ENCODE assay signal across 23 cellular contexts in the genomic region with DNA sequence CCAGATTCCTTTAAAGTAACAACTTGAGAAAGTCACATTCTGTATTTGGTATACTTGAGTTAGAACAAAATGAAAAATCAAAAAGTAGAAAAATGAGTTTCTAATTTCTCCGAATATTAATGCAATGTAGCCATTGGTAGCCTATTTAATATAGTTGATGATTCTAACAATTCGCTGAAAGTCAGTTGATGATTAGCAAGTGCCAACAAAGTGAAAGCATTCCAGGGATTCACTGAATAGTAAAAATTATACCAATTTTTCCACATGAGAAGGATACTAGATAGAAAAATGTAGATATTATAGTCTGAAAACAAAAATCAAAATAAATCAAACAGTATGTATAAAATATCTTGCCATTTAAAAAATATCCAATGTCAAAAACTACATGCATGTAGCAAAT.
DNase-seq lines count a peak whose midpoint lies in the region; ATAC-seq, FAIRE-seq and TF ChIP-seq lines count a peak whose summit lies in the region.
"Had no signal": no experiment of that assay in that cellular context is flagged by ENCODE, and none has a peak within 500 bp of the region (broad histone marks: within the 10 kb centered on the region; RNA-seq: fewer than 3 reads in every experiment).

No MANE protein-coding gene starts in this region.

- CTCF ChIA-PET in Calu3 (lab: Charles Lee), result interaction anchor here (0.6 kb wide), 1 partner anchor 102 kb away, joined by 3 read pairs; no protein-coding TSS in a partner anchor

- WGBS in neuronal stem cell (ENCODE audit: extremely low coverage in 2 of 2, insufficient read length in 2 of 2, insufficient replicate concordance in 1 of 2), 2 donors, result no CpG with 5 or more reads among the region's 2 CpGs

- H3K27me3 ChIP-seq in astrocyte (ENCODE audit: insufficient read depth, low read length) (no peaks in the 10 kb centered on the region), neuronal stem cell (ENCODE audit: control insufficient read depth in 3 of 3, insufficient read depth in 3 of 3, low read depth in 1 of 3, low read length in 3 of 3) (no peaks in the 10 kb centered on the region), Karpas-422 (ENCODE audit: low read length) (no peaks in the 10 kb centered on the region)
- H3K27me3 ChIP-seq: BLaER1 had no signal

- no peaks in the 10 kb centered on the region for H3K79me2 ChIP-seq in astrocyte (ENCODE audit: insufficient read depth, low read length)
- H3K79me2 ChIP-seq in Karpas-422 (ENCODE audit: low read length), result no peaks in the 10 kb centered on the region

- H4K91ac ChIP-seq in neuronal stem cell (ENCODE audit: low read depth, low read length, poor library complexity), result no peak overlapping the region

- no peaks in the 10 kb centered on the region for H3K9me3 ChIP-seq in astrocyte (ENCODE audit: insufficient read depth, low read depth, low read length)
- H3K9me3 ChIP-seq in neuronal stem cell (replicated peaks in 1 of 2; ENCODE audit: control insufficient read depth in 2 of 2, insufficient read depth in 1 of 2, low read depth in 1 of 2, low read length in 2 of 2), result peaks cover 2 to 31% of the 10 kb centered on the region in 2 donors
- peaks cover 12% of the 10 kb centered on the region; the same call in 1 of the 2 replicates for H3K9me3 ChIP-seq in Karpas-422 (ENCODE audit: low read length)

- H3K4me1 Mint-ChIP-seq in Calu3 (ENCODE audit: low read depth, unreplicated experiment) (peaks cover 20% of the 10 kb centered on the region), astrocyte (ENCODE audit: low read depth, unreplicated experiment) (peaks cover 8% of the 10 kb centered on the region)
- no peaks in the 10 kb centered on the region for H3K4me1 Mint-ChIP-seq in activated T-helper 1 cell treated with anti-CD3 and anti-CD28 coated beads, Interleukin-12 subunit alpha, Interleukin-12 subunit beta, Interleukin-2, Interleukin-4 antibody, amounts not matched to agents 30 ng/mL and 10 ng/mL and 1 ng/mL, durations not matched to agents 14 hours and 24 hours and 36 hours (ENCODE audit: low read depth)
- H3K4me1 Mint-ChIP-seq: CD4-positive, alpha-beta memory T cell; IgD-negative memory B cell had no signal

- no peak overlapping the region for H3K14ac ChIP-seq in neuronal stem cell (ENCODE audit: low read length)

- H4K20me1 ChIP-seq in astrocyte (ENCODE audit: insufficient read depth, low read length) (no peaks in the 10 kb centered on the region), Karpas-422 (ENCODE audit: insufficient read depth, low read depth, low read length) (no peaks in the 10 kb centered on the region)
- H4K20me1 ChIP-seq: BLaER1 had no signal

- H3K4me2 ChIP-seq in astrocyte (ENCODE audit: low read length) (peak overlapping the region; percentile 42), neuronal stem cell (ENCODE audit: insufficient read depth, low read length, poor library complexity, severe bottlenecking) (no peak overlapping the region), Karpas-422 (ENCODE audit: low read depth, low read length, poor library complexity, severe bottlenecking) (no peak overlapping the region)
- H3K4me2 ChIP-seq: BLaER1 had no signal

- no peak overlapping the region for H3K18ac ChIP-seq in neuronal stem cell (ENCODE audit: low read length)

- no peak overlapping the region for H2AK5ac ChIP-seq in neuronal stem cell (ENCODE audit: low read depth, low read length)

- H3K4me3 Mint-ChIP-seq in Calu3 (ENCODE audit: low read depth, unreplicated experiment) (no peak overlapping the region), astrocyte (ENCODE audit: unreplicated experiment) (no peak overlapping the region)
- H3K4me3 Mint-ChIP-seq in activated T-helper 1 cell treated with anti-CD3 and anti-CD28 coated beads, Interleukin-12 subunit alpha, Interleukin-12 subunit beta, Interleukin-2, Interleukin-4 antibody, amounts not matched to agents 30 ng/mL and 10 ng/mL and 1 ng/mL, durations not matched to agents 14 hours and 24 hours and 36 hours, result no peak overlapping the region
- H3K4me3 Mint-ChIP-seq: CD4-positive, alpha-beta memory T cell; IgD-negative memory B cell had no signal

- H2AFZ ChIP-seq in astrocyte (ENCODE audit: low read depth, low read length) (no peak overlapping the region), neuronal stem cell (ENCODE audit: low read length) (peak overlapping the region; percentile 49), Karpas-422 (ENCODE audit: low read length) (no peak overlapping the region)

- no peak overlapping the region for H2BK12ac ChIP-seq in neuronal stem cell (ENCODE audit: low read length)

- H3K27me3 Mint-ChIP-seq in Calu3 (ENCODE audit: unreplicated experiment), result no peaks in the 10 kb centered on the region
- H3K27me3 Mint-ChIP-seq in astrocyte (ENCODE audit: low read depth, unreplicated experiment), result no peaks in the 10 kb centered on the region
- H3K27me3 Mint-ChIP-seq in activated T-helper 1 cell treated with anti-CD3 and anti-CD28 coated beads, Interleukin-12 subunit alpha, Interleukin-12 subunit beta, Interleukin-2, Interleukin-4 antibody, amounts not matched to agents 30 ng/mL and 10 ng/mL and 1 ng/mL, durations not matched to agents 14 hours and 24 hours and 36 hours (ENCODE audit: insufficient read depth), result peaks cover 2% of the 10 kb centered on the region
- H3K27me3 Mint-ChIP-seq: IgD-negative memory B cell had no signal

- H3K36me3 ChIP-seq in astrocyte (ENCODE audit: insufficient read depth, low read length) (no peaks in the 10 kb centered on the region), neuronal stem cell (replicated peaks in 1 of 2; ENCODE audit: control insufficient read depth in 2 of 2, insufficient read depth in 2 of 2, low read length in 2 of 2) (no peaks in the 10 kb centered on the region), Karpas-422 (ENCODE audit: insufficient read depth, low read length) (no peaks in the 10 kb centered on the region)
- H3K36me3 ChIP-seq: BLaER1 had no signal

- no TSS peak for BruUV-seq in Calu3 (replicated peaks; lab: Mats Ljungman, UMichigan)

- H2BK15ac ChIP-seq in neuronal stem cell (ENCODE audit: low read length), result no peak overlapping the region

- H3K27ac ChIP-seq in astrocyte (ENCODE audit: low read depth, low read length) (no peak overlapping the region), neuronal stem cell (replicated peaks; ENCODE audit: low read length) (no peak overlapping the region), Karpas-422 (ENCODE audit: low read length) (no peak overlapping the region)
- H3K27ac ChIP-seq: BLaER1 had no signal

- no peaks in the 10 kb centered on the region for H3K36me3 Mint-ChIP-seq in Calu3 (ENCODE audit: insufficient read depth, unreplicated experiment)
- no peaks in the 10 kb centered on the region for H3K36me3 Mint-ChIP-seq in astrocyte (ENCODE audit: low read depth, unreplicated experiment)
- no peaks in the 10 kb centered on the region for H3K36me3 Mint-ChIP-seq in activated T-helper 1 cell treated with anti-CD3 and anti-CD28 coated beads, Interleukin-12 subunit alpha, Interleukin-12 subunit beta, Interleukin-2, Interleukin-4 antibody, amounts not matched to agents 30 ng/mL and 10 ng/mL and 1 ng/mL, durations not matched to agents 14 hours and 24 hours and 36 hours (ENCODE audit: low read depth)
- H3K36me3 Mint-ChIP-seq: CD4-positive, alpha-beta memory T cell; IgD-negative memory B cell had no signal

- H3K4me1 ChIP-seq in astrocyte (ENCODE audit: insufficient read depth, low read length) (no peaks in the 10 kb centered on the region), neuronal stem cell (ENCODE audit: control insufficient read depth in 2 of 2, insufficient read depth in 1 of 2, low read depth in 1 of 2, low read length in 2 of 2) (peaks cover 2 to 15% of the 10 kb centered on the region in 2 donors), Karpas-422 (ENCODE audit: low read length) (no peaks in the 10 kb centered on the region)
- H3K4me1 ChIP-seq: BLaER1 had no signal

- no peak overlapping the region for H2BK5ac ChIP-seq in neuronal stem cell (ENCODE audit: low read length)

- no peak overlapping the region for H2BK120ac ChIP-seq in neuronal stem cell (ENCODE audit: low read depth, low read length)

- intact Hi-C loops in Calu3 (cut with micrococcal nuclease; ENCODE audit: unreplicated experiment), result no loop called here
- intact Hi-C loops in activated T-helper 1 cell treated with anti-CD3 and anti-CD28 coated beads, Interleukin-12 subunit alpha, Interleukin-12 subunit beta, Interleukin-2, Interleukin-4 antibody, amounts not matched to agents 30 ng/mL and 10 ng/mL and 1 ng/mL, durations not matched to agents 14 hours and 24 hours and 36 hours (cut with micrococcal nuclease), result no loop called here

- no peak for FAIRE-seq in astrocyte (lab: Jason Lieb, UNC)
- FAIRE-seq: A204.1, GM12892, GM18507 had no signal

- no peak overlapping the region for H3K23ac ChIP-seq in neuronal stem cell (ENCODE audit: low read depth, low read length, poor library complexity)

- 0 out of 2 replicates have a peak, but pooled peaks cover 6% of the 10 kb centered on the region for H3K9me2 ChIP-seq in Karpas-422 (replicated peaks; ENCODE audit: insufficient read depth, low read length)

- TF ChIP-seq CTCF in Calu3 (IDR thresholded peaks at IDR 0.05; ENCODE audit: unreplicated experiment), result no peak
- TF ChIP-seq CTCF in astrocyte (IDR thresholded peaks at IDR 0.05; ENCODE audit: insufficient read depth, low read depth, low read length), result no peak

- no peak overlapping the region for H3K9ac ChIP-seq in astrocyte (ENCODE audit: low read length)
- H3K9ac ChIP-seq in neuronal stem cell (ENCODE audit: low read depth, low read length, poor library complexity), result no peak overlapping the region
- no peak overlapping the region for H3K9ac ChIP-seq in Karpas-422 (ENCODE audit: low read length)
- H3K9ac ChIP-seq: BLaER1 had no signal

- H3K4ac ChIP-seq in neuronal stem cell (ENCODE audit: low read length), result no peak overlapping the region

- no peak overlapping the region for H4K8ac ChIP-seq in neuronal stem cell (ENCODE audit: low read depth, low read length)

- H3K9me3 Mint-ChIP-seq in Calu3 (ENCODE audit: low read depth, unreplicated experiment), result peaks cover 5% of the 10 kb centered on the region
- H3K9me3 Mint-ChIP-seq in astrocyte (ENCODE audit: unreplicated experiment), result peaks cover 13% of the 10 kb centered on the region
- H3K9me3 Mint-ChIP-seq in activated T-helper 1 cell treated with anti-CD3 and anti-CD28 coated beads, Interleukin-12 subunit alpha, Interleukin-12 subunit beta, Interleukin-2, Interleukin-4 antibody, amounts not matched to agents 30 ng/mL and 10 ng/mL and 1 ng/mL, durations not matched to agents 14 hours and 24 hours and 36 hours, result peaks cover 8% of the 10 kb centered on the region

- H3K4me3 ChIP-seq in astrocyte (ENCODE audit: insufficient read depth, low read depth, low read length) (no peak overlapping the region), neuronal stem cell (ENCODE audit: low read length in 2 of 2) (no peak overlapping the region), Karpas-422 (ENCODE audit: low read length) (no peak overlapping the region)
- H3K4me3 ChIP-seq: BLaER1 had no signal

- H3K27ac Mint-ChIP-seq in Calu3 (ENCODE audit: unreplicated experiment) (peak overlapping the region; percentile 8), astrocyte (ENCODE audit: unreplicated experiment) (no peak overlapping the region)
- no peak overlapping the region for H3K27ac Mint-ChIP-seq in activated T-helper 1 cell treated with anti-CD3 and anti-CD28 coated beads, Interleukin-12 subunit alpha, Interleukin-12 subunit beta, Interleukin-2, Interleukin-4 antibody, amounts not matched to agents 30 ng/mL and 10 ng/mL and 1 ng/mL, durations not matched to agents 14 hours and 24 hours and 36 hours
- H3K27ac Mint-ChIP-seq: CD4-positive, alpha-beta memory T cell; IgD-negative memory B cell had no signal

- no peak for ATAC-seq in HG02623 (IDR thresholded peaks at IDR 0.05; ENCODE audit: unreplicated experiment)

- DNase-seq in Calu3, result no peak
- DNase-seq in astrocyte (ENCODE audit: low read depth), result no peak
- peak; percentile 55 for DNase-seq in kidney tubule cell (ENCODE audit: low spot score)
- no peak for DNase-seq in neuronal stem cell (ENCODE audit: low spot score)
- no peak for DNase-seq in Karpas-422
- DNase-seq in activated T-helper 1 cell treated with anti-CD3 and anti-CD28 coated beads, Interleukin-12 subunit alpha, Interleukin-12 subunit beta, Interleukin-2, Interleukin-4 antibody, amounts not matched to agents 30 ng/mL and 10 ng/mL and 1 ng/mL, durations not matched to agents 14 hours and 24 hours and 36 hours (ENCODE audit: low spot score), result no peak
- DNase-seq in nucleus accumbens (lab: John Stamatoyannopoulos, UW), result no peak
- DNase-seq: CD4-positive, alpha-beta memory T cell; DMS53; Kasumi-1; MM.1S; NCI-H1092; NCI-H1436 treated with DMSO at 0.1 percent for 48 hours; NCI-H2029; NCI-H524 treated with DMSO at 0.1 percent for 48 hours; RPMI8226; SHP77 treated with DMSO at 0.1 percent for 48 hours had no signal

- no peaks in the 10 kb centered on the region for H3K79me1 ChIP-seq in neuronal stem cell (ENCODE audit: low read depth, low read length)
